ENCODE assay signal across 1 cellular context in the genomic region with DNA sequence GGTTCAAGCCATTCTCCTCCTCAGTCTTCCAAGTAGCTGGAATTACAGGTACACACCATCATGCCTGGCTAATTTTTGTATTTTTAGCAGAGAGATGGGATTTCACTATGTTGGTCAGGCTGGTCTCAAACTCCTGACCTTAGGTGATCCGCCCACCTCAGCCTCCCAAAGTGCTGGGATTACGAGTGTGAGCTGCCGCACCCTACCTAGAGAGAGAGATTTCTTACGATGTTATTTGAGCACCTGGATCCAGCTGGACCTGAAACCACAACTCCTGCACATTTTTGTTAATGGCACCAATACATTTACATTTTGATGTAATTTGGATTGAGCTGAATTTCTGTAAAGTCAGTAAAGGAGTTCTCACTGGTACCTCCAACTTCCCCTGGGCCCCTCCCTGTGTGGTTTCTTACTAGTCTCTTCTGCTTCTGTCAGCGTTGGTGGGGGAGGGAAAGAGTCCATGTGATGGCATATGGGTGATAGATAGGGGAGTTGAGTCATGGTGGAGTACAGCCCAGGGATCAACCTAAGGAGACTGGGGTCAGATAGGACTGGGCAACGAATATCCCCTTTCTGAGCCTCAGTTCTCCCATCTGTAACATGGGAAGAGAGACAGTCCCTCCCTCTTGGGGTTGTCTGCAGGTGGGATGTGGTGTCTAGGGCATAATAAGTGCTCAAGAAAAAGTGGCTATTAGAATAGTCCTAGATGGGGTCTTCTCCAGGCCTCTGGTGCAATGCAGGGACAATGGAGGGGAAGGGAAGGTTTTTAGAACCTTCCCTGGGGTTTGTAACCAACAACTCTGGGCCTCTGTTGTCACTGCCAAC.
TF ChIP-seq lines count a peak whose summit lies in the region.

No MANE protein-coding gene starts in this region.

TF ChIP-seq in K562, 482 proteins besides CTCF, POLR2A, EP300 and RAD21 (continued from another document and continues in another):
- TF ChIP-seq, protein P1, sequence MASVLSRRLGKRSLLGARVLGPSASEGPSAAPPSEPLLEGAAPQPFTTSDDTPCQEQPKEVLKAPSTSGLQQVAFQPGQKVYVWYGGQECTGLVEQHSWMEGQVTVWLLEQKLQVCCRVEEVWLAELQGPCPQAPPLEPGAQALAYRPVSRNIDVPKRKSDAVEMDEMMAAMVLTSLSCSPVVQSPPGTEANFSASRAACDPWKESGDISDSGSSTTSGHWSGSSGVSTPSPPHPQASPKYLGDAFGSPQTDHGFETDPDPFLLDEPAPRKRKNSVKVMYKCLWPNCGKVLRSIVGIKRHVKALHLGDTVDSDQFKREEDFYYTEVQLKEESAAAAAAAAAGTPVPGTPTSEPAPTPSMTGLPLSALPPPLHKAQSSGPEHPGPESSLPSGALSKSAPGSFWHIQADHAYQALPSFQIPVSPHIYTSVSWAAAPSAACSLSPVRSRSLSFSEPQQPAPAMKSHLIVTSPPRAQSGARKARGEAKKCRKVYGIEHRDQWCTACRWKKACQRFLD (CRISPR knock-in tag; IDR thresholded peaks at IDR 0.05) = peak; percentile 57; the same call in 1 of the 2 replicates
- TF ChIP-seq RBM25 (IDR thresholded peaks at IDR 0.05; ENCODE audit: low read depth, low read length, severe bottlenecking) (peak; percentile 59), MYBL2 (IDR thresholded peaks at IDR 0.05; ENCODE audit: low read depth) (no peak), MYBL2 (CRISPR knock-in tag; IDR thresholded peaks at IDR 0.05; ENCODE audit: borderline replicate concordance) (no peak), MTF1 (CRISPR knock-in tag; IDR thresholded peaks at IDR 0.05; ENCODE audit: borderline replicate concordance) (no peak), NR2C2 (CRISPR knock-in tag; IDR thresholded peaks at IDR 0.05) (no peak), NR2C2 (tag; IDR thresholded peaks at IDR 0.05) (no peak), NFATC3 (IDR thresholded peaks at IDR 0.05) (no peak), PHF8 (IDR thresholded peaks at IDR 0.05; ENCODE audit: borderline replicate concordance, low read length) (no peak), PRMT5 (CRISPR knock-in tag; IDR thresholded peaks at IDR 0.05) (no peak), TBL1XR1 (IDR thresholded peaks at IDR 0.05; ENCODE audit: low read length in 2 of 2) (peak in 1 of 2 experiments; percentile 73; a peak in 2 of 4 replicates), ZNF140 (CRISPR knock-in tag; IDR thresholded peaks at IDR 0.05) (no peak), L3MBTL2 (IDR thresholded peaks at IDR 0.05) (0 out of 2 replicates have a peak, but pooled peaks have one; percentile 34), CCNT2 (IDR thresholded peaks at IDR 0.05; ENCODE audit: borderline replicate concordance, extremely low read depth, insufficient read length, low read depth, low read length) (peak; percentile 38), RAD51 (IDR thresholded peaks at IDR 0.05; ENCODE audit: borderline replicate concordance, low read depth) (0 out of 2 replicates have a peak, but pooled peaks have one; percentile 40), FOXA3 (CRISPR knock-in tag; conservative IDR thresholded peaks at IDR 0.05 in 1 of 2, IDR thresholded peaks at IDR 0.05 in 1 of 2) (no peak), SMARCB1 (IDR thresholded peaks at IDR 0.05; ENCODE audit: insufficient read length, low read depth) (no peak), HDAC1 (IDR thresholded peaks at IDR 0.05) (peak; percentile 9 to 74; a peak in 2 of 4 replicates), ZNF239 (CRISPR knock-in tag; IDR thresholded peaks at IDR 0.05) (no peak), HMG20B (CRISPR knock-in tag; IDR thresholded peaks at IDR 0.05) (no peak), CBX1 (IDR thresholded peaks at IDR 0.05; ENCODE audit: low read depth) (peak; percentile 74)
- TF ChIP-seq, protein P2, sequence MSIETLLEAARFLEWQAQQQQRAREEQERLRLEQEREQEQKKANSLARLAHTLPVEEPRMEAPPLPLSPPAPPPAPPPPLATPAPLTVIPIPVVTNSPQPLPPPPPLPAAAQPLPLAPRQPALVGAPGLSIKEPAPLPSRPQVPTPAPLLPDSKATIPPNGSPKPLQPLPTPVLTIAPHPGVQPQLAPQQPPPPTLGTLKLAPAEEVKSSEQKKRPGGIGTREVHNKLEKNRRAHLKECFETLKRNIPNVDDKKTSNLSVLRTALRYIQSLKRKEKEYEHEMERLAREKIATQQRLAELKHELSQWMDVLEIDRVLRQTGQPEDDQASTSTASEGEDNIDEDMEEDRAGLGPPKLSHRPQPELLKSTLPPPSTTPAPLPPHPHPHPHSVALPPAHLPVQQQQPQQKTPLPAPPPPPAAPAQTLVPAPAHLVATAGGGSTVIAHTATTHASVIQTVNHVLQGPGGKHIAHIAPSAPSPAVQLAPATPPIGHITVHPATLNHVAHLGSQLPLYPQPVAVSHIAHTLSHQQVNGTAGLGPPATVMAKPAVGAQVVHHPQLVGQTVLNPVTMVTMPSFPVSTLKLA (conservative IDR thresholded peaks at IDR 0.05) = peak; percentile 48 to 75
- TF ChIP-seq, protein P3, sequence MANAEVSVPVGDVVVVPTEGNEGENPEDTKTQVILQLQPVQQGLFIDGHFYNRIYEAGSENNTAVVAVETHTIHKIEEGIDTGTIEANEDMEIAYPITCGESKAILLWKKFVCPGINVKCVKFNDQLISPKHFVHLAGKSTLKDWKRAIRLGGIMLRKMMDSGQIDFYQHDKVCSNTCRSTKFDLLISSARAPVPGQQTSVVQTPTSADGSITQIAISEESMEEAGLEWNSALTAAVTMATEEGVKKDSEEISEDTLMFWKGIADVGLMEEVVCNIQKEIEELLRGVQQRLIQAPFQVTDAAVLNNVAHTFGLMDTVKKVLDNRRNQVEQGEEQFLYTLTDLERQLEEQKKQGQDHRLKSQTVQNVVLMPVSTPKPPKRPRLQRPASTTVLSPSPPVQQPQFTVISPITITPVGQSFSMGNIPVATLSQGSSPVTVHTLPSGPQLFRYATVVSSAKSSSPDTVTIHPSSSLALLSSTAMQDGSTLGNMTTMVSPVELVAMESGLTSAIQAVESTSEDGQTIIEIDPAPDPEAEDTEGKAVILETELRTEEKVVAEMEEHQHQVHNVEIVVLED (CRISPR knock-in tag; IDR thresholded peaks at IDR 0.05) = no peak
- TF ChIP-seq, protein P4, sequence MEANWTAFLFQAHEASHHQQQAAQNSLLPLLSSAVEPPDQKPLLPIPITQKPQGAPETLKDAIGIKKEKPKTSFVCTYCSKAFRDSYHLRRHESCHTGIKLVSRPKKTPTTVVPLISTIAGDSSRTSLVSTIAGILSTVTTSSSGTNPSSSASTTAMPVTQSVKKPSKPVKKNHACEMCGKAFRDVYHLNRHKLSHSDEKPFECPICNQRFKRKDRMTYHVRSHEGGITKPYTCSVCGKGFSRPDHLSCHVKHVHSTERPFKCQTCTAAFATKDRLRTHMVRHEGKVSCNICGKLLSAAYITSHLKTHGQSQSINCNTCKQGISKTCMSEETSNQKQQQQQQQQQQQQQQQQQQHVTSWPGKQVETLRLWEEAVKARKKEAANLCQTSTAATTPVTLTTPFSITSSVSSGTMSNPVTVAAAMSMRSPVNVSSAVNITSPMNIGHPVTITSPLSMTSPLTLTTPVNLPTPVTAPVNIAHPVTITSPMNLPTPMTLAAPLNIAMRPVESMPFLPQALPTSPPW (CRISPR knock-in tag; IDR thresholded peaks at IDR 0.05) = peak; percentile 84
- TF ChIP-seq, protein P5, sequence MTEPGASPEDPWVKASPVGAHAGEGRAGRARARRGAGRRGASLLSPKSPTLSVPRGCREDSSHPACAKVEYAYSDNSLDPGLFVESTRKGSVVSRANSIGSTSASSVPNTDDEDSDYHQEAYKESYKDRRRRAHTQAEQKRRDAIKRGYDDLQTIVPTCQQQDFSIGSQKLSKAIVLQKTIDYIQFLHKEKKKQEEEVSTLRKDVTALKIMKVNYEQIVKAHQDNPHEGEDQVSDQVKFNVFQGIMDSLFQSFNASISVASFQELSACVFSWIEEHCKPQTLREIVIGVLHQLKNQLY (CRISPR knock-in tag; conservative IDR thresholded peaks at IDR 0.05) = no peak
- TF ChIP-seq, protein P6, sequence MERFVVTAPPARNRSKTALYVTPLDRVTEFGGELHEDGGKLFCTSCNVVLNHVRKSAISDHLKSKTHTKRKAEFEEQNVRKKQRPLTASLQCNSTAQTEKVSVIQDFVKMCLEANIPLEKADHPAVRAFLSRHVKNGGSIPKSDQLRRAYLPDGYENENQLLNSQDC (CRISPR knock-in tag; IDR thresholded peaks at IDR 0.05) = no peak
- TF ChIP-seq, protein P7, sequence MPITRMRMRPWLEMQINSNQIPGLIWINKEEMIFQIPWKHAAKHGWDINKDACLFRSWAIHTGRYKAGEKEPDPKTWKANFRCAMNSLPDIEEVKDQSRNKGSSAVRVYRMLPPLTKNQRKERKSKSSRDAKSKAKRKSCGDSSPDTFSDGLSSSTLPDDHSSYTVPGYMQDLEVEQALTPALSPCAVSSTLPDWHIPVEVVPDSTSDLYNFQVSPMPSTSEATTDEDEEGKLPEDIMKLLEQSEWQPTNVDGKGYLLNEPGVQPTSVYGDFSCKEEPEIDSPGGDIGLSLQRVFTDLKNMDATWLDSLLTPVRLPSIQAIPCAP (CRISPR knock-in tag; IDR thresholded peaks at IDR 0.05; ENCODE audit: borderline replicate concordance) = no peak
- TF ChIP-seq, protein P8, sequence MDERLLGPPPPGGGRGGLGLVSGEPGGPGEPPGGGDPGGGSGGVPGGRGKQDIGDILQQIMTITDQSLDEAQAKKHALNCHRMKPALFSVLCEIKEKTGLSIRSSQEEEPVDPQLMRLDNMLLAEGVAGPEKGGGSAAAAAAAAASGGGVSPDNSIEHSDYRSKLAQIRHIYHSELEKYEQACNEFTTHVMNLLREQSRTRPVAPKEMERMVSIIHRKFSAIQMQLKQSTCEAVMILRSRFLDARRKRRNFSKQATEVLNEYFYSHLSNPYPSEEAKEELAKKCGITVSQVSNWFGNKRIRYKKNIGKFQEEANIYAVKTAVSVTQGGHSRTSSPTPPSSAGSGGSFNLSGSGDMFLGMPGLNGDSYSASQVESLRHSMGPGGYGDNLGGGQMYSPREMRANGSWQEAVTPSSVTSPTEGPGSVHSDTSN (CRISPR knock-in tag; IDR thresholded peaks at IDR 0.05; ENCODE audit: low read depth) = no peak
- TF ChIP-seq, protein P8 (tag; conservative IDR thresholded peaks at IDR 0.05; ENCODE audit: low read depth) = peak; percentile 81
- TF ChIP-seq, protein P9, sequence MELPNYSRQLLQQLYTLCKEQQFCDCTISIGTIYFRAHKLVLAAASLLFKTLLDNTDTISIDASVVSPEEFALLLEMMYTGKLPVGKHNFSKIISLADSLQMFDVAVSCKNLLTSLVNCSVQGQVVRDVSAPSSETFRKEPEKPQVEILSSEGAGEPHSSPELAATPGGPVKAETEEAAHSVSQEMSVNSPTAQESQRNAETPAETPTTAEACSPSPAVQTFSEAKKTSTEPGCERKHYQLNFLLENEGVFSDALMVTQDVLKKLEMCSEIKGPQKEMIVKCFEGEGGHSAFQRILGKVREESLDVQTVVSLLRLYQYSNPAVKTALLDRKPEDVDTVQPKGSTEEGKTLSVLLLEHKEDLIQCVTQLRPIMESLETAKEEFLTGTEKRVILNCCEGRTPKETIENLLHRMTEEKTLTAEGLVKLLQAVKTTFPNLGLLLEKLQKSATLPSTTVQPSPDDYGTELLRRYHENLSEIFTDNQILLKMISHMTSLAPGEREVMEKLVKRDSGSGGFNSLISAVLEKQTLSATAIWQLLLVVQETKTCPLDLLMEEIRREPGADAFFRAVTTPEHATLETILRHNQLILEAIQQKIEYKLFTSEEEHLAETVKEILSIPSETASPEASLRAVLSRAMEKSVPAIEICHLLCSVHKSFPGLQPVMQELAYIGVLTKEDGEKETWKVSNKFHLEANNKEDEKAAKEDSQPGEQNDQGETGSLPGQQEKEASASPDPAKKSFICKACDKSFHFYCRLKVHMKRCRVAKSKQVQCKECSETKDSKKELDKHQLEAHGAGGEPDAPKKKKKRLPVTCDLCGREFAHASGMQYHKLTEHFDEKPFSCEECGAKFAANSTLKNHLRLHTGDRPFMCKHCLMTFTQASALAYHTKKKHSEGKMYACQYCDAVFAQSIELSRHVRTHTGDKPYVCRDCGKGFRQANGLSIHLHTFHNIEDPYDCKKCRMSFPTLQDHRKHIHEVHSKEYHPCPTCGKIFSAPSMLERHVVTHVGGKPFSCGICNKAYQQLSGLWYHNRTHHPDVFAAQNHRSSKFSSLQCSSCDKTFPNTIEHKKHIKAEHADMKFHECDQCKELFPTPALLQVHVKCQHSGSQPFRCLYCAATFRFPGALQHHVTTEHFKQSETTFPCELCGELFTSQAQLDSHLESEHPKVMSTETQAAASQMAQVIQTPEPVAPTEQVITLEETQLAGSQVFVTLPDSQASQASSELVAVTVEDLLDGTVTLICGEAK (IDR thresholded peaks at IDR 0.05) = 0 out of 2 replicates have a peak, but pooled peaks have one; percentile 39
- TF ChIP-seq, protein P9 (CRISPR knock-in tag; IDR thresholded peaks at IDR 0.05) = no peak
